ENCODE assay signal across 31 cellular contexts in genomic region chr11:87127131-87127530, GRCh38.
"Had no signal": no experiment of that assay in that cellular context is flagged by ENCODE, and none has a peak within 500 bp of the region (broad histone marks: within the 10 kb centered on the region; RNA-seq: fewer than 3 reads in every experiment).

No MANE protein-coding gene starts in this region.

- ATAC-seq: activated CD8-positive, alpha-beta memory T cell treated with anti-CD3 and anti-CD28 coated beads, Interleukin-2, amount 10 ng/mL, durations not matched to agents 7 days and 5 days; body of pancreas; Panc1; Right ventricle myocardium inferior; SK-N-SH treated with all-trans-retinoic acid at 6 μM for 48 hours; WTC11 had no signal

- H3K9me3 Mint-ChIP-seq: activated naive CD4-positive, alpha-beta T cell treated with anti-CD3 and anti-CD28 coated beads, Interleukin-2, amount 50 U/mL, for 24 hours; activated T-cell treated with anti-CD3 and anti-CD28 coated beads, Interleukin-2, amount 50 U/mL, for 24 hours; activated T-helper 1 cell treated with anti-CD3 and anti-CD28 coated beads, Interleukin-12 subunit alpha, Interleukin-12 subunit beta, Interleukin-2, Interleukin-4 antibody, amounts not matched to agents 30 ng/mL and 10 ng/mL and 1 ng/mL, durations not matched to agents 14 hours and 24 hours and 36 hours; T-helper 1 cell treated with Interleukin-12 subunit alpha and Interleukin-12 subunit beta and Interleukin-4 antibody, amounts not matched to agents 30 μg/mL and 1 μg/mL, for 36 hours had no signal

- H3K27ac ChIP-seq: body of pancreas, KMS-11 had no signal

- H3K27ac Mint-ChIP-seq: activated CD8-positive, alpha-beta memory T cell treated with anti-CD3 and anti-CD28 coated beads, Interleukin-2, amount 10 ng/mL, durations not matched to agents 7 days and 5 days; activated naive CD4-positive, alpha-beta T cell treated with anti-CD3 and anti-CD28 coated beads, Interleukin-2, amount 50 U/mL, for 24 hours; activated T-cell treated with anti-CD3 and anti-CD28 coated beads, Interleukin-2, amount 50 U/mL, for 24 hours; activated T-helper 1 cell treated with anti-CD3 and anti-CD28 coated beads, Interleukin-12 subunit alpha, Interleukin-12 subunit beta, Interleukin-2, Interleukin-4 antibody, amounts not matched to agents 30 ng/mL and 10 ng/mL and 1 ng/mL, durations not matched to agents 14 hours and 24 hours and 36 hours; T-helper 1 cell treated with Interleukin-12 subunit alpha and Interleukin-12 subunit beta and Interleukin-4 antibody, amounts not matched to agents 30 μg/mL and 1 μg/mL, for 36 hours; WTC11 had no signal

- DNase-seq: activated CD4-positive, alpha-beta T cell treated with anti-CD3 and anti-CD28 coated beads for 48 hours; activated CD4-positive, alpha-beta T cell treated with anti-CD3 and anti-CD28 coated beads, Interleukin-2, amount 50 U/mL, for 4 hours; activated CD4-positive, CD25-positive, alpha-beta regulatory T cell treated with anti-CD3 and anti-CD28 coated beads, Interleukin-2, amount 50 U/mL, for 72 hours; activated CD8-positive, alpha-beta memory T cell treated with anti-CD3 and anti-CD28 coated beads, Interleukin-2, amount 10 ng/mL, durations not matched to agents 7 days and 5 days; activated effector memory CD4-positive, alpha-beta T cell treated with Interleukin-2 at 50 U/mL for 16 hours; activated naive CD4-positive, alpha-beta T cell; activated T-cell treated with anti-CD3 and anti-CD28 coated beads, Interleukin-2, amount 50 U/mL, for 24 hours; aorta; body of pancreas; central memory CD4-positive, alpha-beta T cell; NCI-H1092; NCI-H1417 treated with DMSO at 0.1 percent for 48 hours; NCI-H1694; NCI-H2029; NCI-H2107; NCI-H2171 treated with DMSO at 0.1 percent for 48 hours; NCI-H345; NCI-H510A; NCI-H526 treated with DMSO at 0.1 percent for 48 hours; NK-92 treated with Interleukin-12 subunit alpha and Interleukin-12 subunit beta, amount 100 ng/mL, for 24 hours; OCI-M1; RPMI8226; SW 1271 had no signal

- H3K27me3 Mint-ChIP-seq: activated CD8-positive, alpha-beta memory T cell treated with anti-CD3 and anti-CD28 coated beads, Interleukin-2, amount 10 ng/mL, durations not matched to agents 7 days and 5 days; activated naive CD4-positive, alpha-beta T cell treated with anti-CD3 and anti-CD28 coated beads, Interleukin-2, amount 50 U/mL, for 24 hours; activated T-cell treated with anti-CD3 and anti-CD28 coated beads, Interleukin-2, amount 50 U/mL, for 24 hours had no signal

- H3K4me1 Mint-ChIP-seq: activated CD8-positive, alpha-beta memory T cell treated with anti-CD3 and anti-CD28 coated beads, Interleukin-2, amount 10 ng/mL, durations not matched to agents 7 days and 5 days; WTC11 had no signal

- H3K4me3 Mint-ChIP-seq: activated CD8-positive, alpha-beta memory T cell treated with anti-CD3 and anti-CD28 coated beads, Interleukin-2, amount 10 ng/mL, durations not matched to agents 7 days and 5 days; activated naive CD4-positive, alpha-beta T cell treated with anti-CD3 and anti-CD28 coated beads, Interleukin-2, amount 50 U/mL, for 24 hours; activated T-cell treated with anti-CD3 and anti-CD28 coated beads, Interleukin-2, amount 50 U/mL, for 24 hours; activated T-helper 1 cell treated with anti-CD3 and anti-CD28 coated beads, Interleukin-12 subunit alpha, Interleukin-12 subunit beta, Interleukin-2, Interleukin-4 antibody, amounts not matched to agents 30 ng/mL and 10 ng/mL and 1 ng/mL, durations not matched to agents 14 hours and 24 hours and 36 hours; T-helper 1 cell treated with Interleukin-12 subunit alpha and Interleukin-12 subunit beta and Interleukin-4 antibody, amounts not matched to agents 30 μg/mL and 1 μg/mL, for 36 hours; WTC11 had no signal

- H3K9ac ChIP-seq: KMS-11 had no signal

- H3K27me3 ChIP-seq: body of pancreas had no signal

- H3K4me2 ChIP-seq: KMS-11 had no signal

- H3K9me3 ChIP-seq: body of pancreas had no signal

- H3K36me3 Mint-ChIP-seq: activated CD8-positive, alpha-beta memory T cell treated with anti-CD3 and anti-CD28 coated beads, Interleukin-2, amount 10 ng/mL, durations not matched to agents 7 days and 5 days had no signal

- H3K4me3 ChIP-seq: body of pancreas had no signal
